In the genomic region with DNA sequence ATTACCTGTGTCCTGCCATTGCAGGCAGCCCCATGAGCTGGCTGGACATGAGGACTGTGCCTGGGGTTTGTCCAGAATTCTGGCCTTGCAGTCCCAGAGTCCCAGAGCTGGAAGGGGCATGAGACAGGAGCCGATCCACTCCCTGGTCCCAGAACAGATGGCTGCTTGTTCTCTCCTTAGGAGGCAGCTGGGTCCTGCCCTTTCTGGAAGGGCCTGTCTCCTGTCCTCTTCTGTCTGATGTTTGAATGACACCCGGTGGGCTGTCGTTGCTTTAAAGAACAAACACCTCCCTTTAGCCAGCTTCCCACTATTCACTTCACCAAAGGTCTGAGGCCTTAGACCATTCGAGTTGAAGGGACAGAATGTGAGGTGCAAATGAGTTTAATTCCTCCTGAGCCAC, we compare ENCODE assay signal across 19 cellular contexts.
A peak's percentile ranks its signal among the peaks of the same experiment; 100 is the strongest.
DNase-seq lines count a peak whose midpoint lies in the region; ATAC-seq, FAIRE-seq and TF ChIP-seq lines count a peak whose summit lies in the region.
"Had no signal": no experiment of that assay in that cellular context is flagged by ENCODE, and none has a peak within 500 bp of the region (broad histone marks: within the 10 kb centered on the region; RNA-seq: fewer than 3 reads in every experiment).

No MANE protein-coding gene starts in this region.

- no peak overlapping the region for H4K91ac ChIP-seq in H9 (ENCODE audit: insufficient read length, low read depth, low read length)
- no peak overlapping the region for H4K91ac ChIP-seq in H1 (replicated peaks; ENCODE audit: insufficient read length, low read length)

- no peaks in the 10 kb centered on the region; the same call in 1 of the 2 replicates for H3K27me3 Mint-ChIP-seq in H9 (ENCODE audit: low read depth)
- H3K27me3 Mint-ChIP-seq in natural killer cell treated with Interleukin-12 subunit alpha and Interleukin-12 subunit beta and Interleukin-15 and Interleukin-18, amount 100 ng/mL, for 72 hours = no peaks in the 10 kb centered on the region
- H3K27me3 Mint-ChIP-seq in activated CD4-positive, alpha-beta T cell treated with anti-CD3 and anti-CD28 coated beads for 36 hours = peaks cover 8% of the 10 kb centered on the region
- H3K27me3 Mint-ChIP-seq: CD4-positive, alpha-beta memory T cell had no signal

- ATAC-seq in natural killer cell treated with Interleukin-12 subunit alpha and Interleukin-12 subunit beta and Interleukin-15 and Interleukin-18, amount 100 ng/mL, for 72 hours = no peak
- ATAC-seq in HepG2 = no peak
- no peak for ATAC-seq in activated CD4-positive, alpha-beta T cell treated with anti-CD3 and anti-CD28 coated beads for 36 hours

- H3K9me3 ChIP-seq in H9 (ENCODE audit: control insufficient read depth, low read depth, low read length) (no peaks in the 10 kb centered on the region), H1 (ENCODE audit: insufficient read depth in 2 of 2, low read depth in 1 of 2, low read length in 1 of 2) (no peaks in the 10 kb centered on the region), breast epithelium (no peaks in the 10 kb centered on the region), HepG2 (ENCODE audit: low read length) (no peaks in the 10 kb centered on the region)
- H3K9me3 ChIP-seq: BLaER1, HAP-1, SJCRH30 had no signal

- no peak for DNase-seq in H9
- peak; percentile 94 for DNase-seq in NCI-H82 (lab: John Stamatoyannopoulos, UW)
- DNase-seq in H1 (ENCODE audit: low read depth in 1 of 2, low spot score in 2 of 2) = no peak
- no peak for DNase-seq in natural killer cell treated with Interleukin-12 subunit alpha and Interleukin-12 subunit beta and Interleukin-15 and Interleukin-18, amount 100 ng/mL, for 72 hours (ENCODE audit: low spot score)
- no peak for DNase-seq in SK-N-DZ (ENCODE audit: low spot score)
- no peak for DNase-seq in breast epithelium (ENCODE audit: low spot score in 2 of 2)
- DNase-seq in HepG2 (ENCODE audit: low spot score) = no peak
- DNase-seq in activated CD4-positive, alpha-beta T cell treated with anti-CD3 and anti-CD28 coated beads for 36 hours = no peak
- DNase-seq: CD4-positive, alpha-beta memory T cell; IMR-90; NCI-H1417 treated with DMSO at 0.1 percent for 48 hours; NCI-H2029; NCI-H446 treated with DMSO at 0.1 percent for 48 hours; NCI-H748 treated with DMSO at 0.1 percent for 48 hours; PC-9; SJCRH30 had no signal

- H3K4ac ChIP-seq in H9 (ENCODE audit: low read depth, low read length) (no peak overlapping the region), H1 (replicated peaks; ENCODE audit: insufficient read length, low read depth, low read length) (no peak overlapping the region)

- TF ChIP-seq RAD21 in H1 (IDR thresholded peaks at IDR 0.05 in 1 of 2, conservative IDR thresholded peaks at IDR 0.05 in 1 of 2; ENCODE audit: low read depth in 2 of 2, low read length in 2 of 2) (no peak), HepG2 (CRISPR knock-in tag; IDR thresholded peaks at IDR 0.05) (no peak)

- no peak overlapping the region for H3K27ac ChIP-seq in H9 (ENCODE audit: insufficient read length, low read depth, low read length)
- no peak overlapping the region for H3K27ac ChIP-seq in H1 (ENCODE audit: low read depth, low read length)
- H3K27ac ChIP-seq in breast epithelium = no peak overlapping the region
- no peak overlapping the region for H3K27ac ChIP-seq in HepG2 (ENCODE audit: extremely low read length, insufficient read depth, low read length)
- H3K27ac ChIP-seq: BLaER1, HL-60, PC-9, SJCRH30 had no signal

- WGBS in H9 (ENCODE audit: extremely low coverage, insufficient read length, low lambda C conversion rate) = no CpG with 5 or more reads among the region's 4 CpGs
- WGBS in H1 (ENCODE audit: extremely low coverage in 1 of 2, insufficient coverage in 1 of 2, insufficient read length in 1 of 2, insufficient replicate concordance in 2 of 2, low coverage in 1 of 2, low lambda C conversion rate in 2 of 2, missing lambda C conversion rate in 1 of 2), 2 experiments = 91% methylated on average over 4 of the region's 4 CpGs; no CpG with 5 or more reads in 1 of the 2 experiments
- WGBS in HepG2 (ENCODE audit: low lambda C conversion rate) = 37% methylated on average over 3 of the region's 4 CpGs

- H2BK5ac ChIP-seq in H9 (ENCODE audit: insufficient read length, low read length) (no peak overlapping the region), H1 (ENCODE audit: low read depth, low read length) (peak overlapping the region; percentile 10; the same call in 1 of the 2 replicates)

- H3K79me2 ChIP-seq in H9 (ENCODE audit: insufficient read depth, low read length) = peaks cover 37% of the 10 kb centered on the region; the same call in 1 of the 2 replicates
- H3K79me2 ChIP-seq in H1 (ENCODE audit: control insufficient read depth in 1 of 2, insufficient read depth in 2 of 2, low read length in 2 of 2) = peaks cover 33 to 90% of the 10 kb centered on the region in 2 experiments
- H3K79me2 ChIP-seq in HepG2 (ENCODE audit: insufficient read depth, low read length) = no peaks in the 10 kb centered on the region

- H3K36me3 Mint-ChIP-seq in H9 (ENCODE audit: insufficient read depth in 1 of 3, low read depth in 3 of 3) = peaks cover 3 to 12% (median 9%) of the 10 kb centered on the region in 3 experiments; a peak in 5 of 7 replicates
- no peaks in the 10 kb centered on the region for H3K36me3 Mint-ChIP-seq in natural killer cell treated with Interleukin-12 subunit alpha and Interleukin-12 subunit beta and Interleukin-15 and Interleukin-18, amount 100 ng/mL, for 72 hours
- peaks cover 3% of the 10 kb centered on the region for H3K36me3 Mint-ChIP-seq in activated CD4-positive, alpha-beta T cell treated with anti-CD3 and anti-CD28 coated beads for 36 hours (ENCODE audit: low read depth)

- no peak overlapping the region for H3K4me3 Mint-ChIP-seq in H9
- H3K4me3 Mint-ChIP-seq in natural killer cell treated with Interleukin-12 subunit alpha and Interleukin-12 subunit beta and Interleukin-15 and Interleukin-18, amount 100 ng/mL, for 72 hours = peak overlapping the region; percentile 27
- no peak overlapping the region for H3K4me3 Mint-ChIP-seq in activated CD4-positive, alpha-beta T cell treated with anti-CD3 and anti-CD28 coated beads for 36 hours
- H3K4me3 Mint-ChIP-seq: CD4-positive, alpha-beta memory T cell had no signal

- H3K23ac ChIP-seq in H9 (ENCODE audit: insufficient read length, low read depth, low read length) (no peak overlapping the region), H1 (ENCODE audit: insufficient read length) (no peak overlapping the region)

- H3K9me3 Mint-ChIP-seq in H9 = no peaks in the 10 kb centered on the region; a peak in 1 of 5 replicates
- no peaks in the 10 kb centered on the region for H3K9me3 Mint-ChIP-seq in natural killer cell treated with Interleukin-12 subunit alpha and Interleukin-12 subunit beta and Interleukin-15 and Interleukin-18, amount 100 ng/mL, for 72 hours
- H3K9me3 Mint-ChIP-seq in activated CD4-positive, alpha-beta T cell treated with anti-CD3 and anti-CD28 coated beads for 36 hours (ENCODE audit: low read depth) = no peaks in the 10 kb centered on the region
- H3K9me3 Mint-ChIP-seq: CD4-positive, alpha-beta memory T cell had no signal

- no peak overlapping the region for H3K14ac ChIP-seq in H9 (ENCODE audit: insufficient read depth, low read length)
- no peak overlapping the region for H3K14ac ChIP-seq in H1 (ENCODE audit: insufficient read length)

- H4K5ac ChIP-seq in H9 (ENCODE audit: insufficient read length, low read depth, low read length) (no peak overlapping the region), H1 (ENCODE audit: insufficient read length, low read depth, low read length) (no peak overlapping the region)

- H3K4me1 Mint-ChIP-seq in H9 = peaks cover 51 to 54% of the 10 kb centered on the region in 2 experiments
- H3K4me1 Mint-ChIP-seq in natural killer cell treated with Interleukin-12 subunit alpha and Interleukin-12 subunit beta and Interleukin-15 and Interleukin-18, amount 100 ng/mL, for 72 hours (ENCODE audit: low read depth in 2 of 2) = peaks cover 45% of the 10 kb centered on the region in 2 donors
- peaks cover 3% of the 10 kb centered on the region for H3K4me1 Mint-ChIP-seq in activated CD4-positive, alpha-beta T cell treated with anti-CD3 and anti-CD28 coated beads for 36 hours

- H3K27ac Mint-ChIP-seq in H9 = peak overlapping the region in 2 of 3 experiments; percentile 1 to 58; a peak in 1 of 7 replicates
- peak overlapping the region; percentile 71 to 88 for H3K27ac Mint-ChIP-seq in natural killer cell treated with Interleukin-12 subunit alpha and Interleukin-12 subunit beta and Interleukin-15 and Interleukin-18, amount 100 ng/mL, for 72 hours
- H3K27ac Mint-ChIP-seq in activated CD4-positive, alpha-beta T cell treated with anti-CD3 and anti-CD28 coated beads for 36 hours = no peak overlapping the region

- POLR2A ChIA-PET in H1 (lab: Charles Lee; ENCODE audit: partially characterized antibody) = interaction anchor here (1.0 kb wide), 2 partner anchors 24 to 83 kb away, joined by 3 read pairs; no protein-coding TSS in a partner anchor
- POLR2A ChIA-PET in HepG2 (lab: Yijun Ruan, JAX) = no interaction called here
- POLR2A ChIA-PET in activated CD4-positive, alpha-beta T cell treated with anti-CD3 and anti-CD28 coated beads for 36 hours (lab: Charles Lee) = no interaction called here

- H2BK120ac ChIP-seq in H9 (ENCODE audit: low read depth, low read length, poor library complexity, severe bottlenecking) (no peak overlapping the region), H1 (replicated peaks; ENCODE audit: low read depth, low read length) (no peak overlapping the region)

- H3K18ac ChIP-seq in H9 (ENCODE audit: insufficient read length, low read depth, low read length) (no peak overlapping the region), H1 (ENCODE audit: extremely low read depth, low read length) (no peak overlapping the region; the same call in 1 of the 2 replicates)

- TF ChIP-seq CTCF in H9 (conservative IDR thresholded peaks at IDR 0.05) (no peak), H1 (IDR thresholded peaks at IDR 0.05; ENCODE audit: control extremely low read depth in 1 of 3, insufficient read depth in 1 of 3, low read depth in 1 of 3, low read length in 3 of 3) (no peak), breast epithelium (IDR thresholded peaks at IDR 0.05) (no peak), HepG2 (CRISPR knock-in tag; IDR thresholded peaks at IDR 0.05) (no peak)

- CTCF ChIA-PET in H1 (lab: Charles Lee; ENCODE audit: partially characterized antibody) = interaction anchor here (2.9 to 6.9 kb wide), 3 partner anchors 10 to 71 kb away, joined by 17 to 50 read pairs (median 23); no protein-coding TSS in a partner anchor
- CTCF ChIA-PET in HepG2 (lab: Yijun Ruan, JAX; ENCODE audit: low intra/inter-chr PET ratio, low total read pairs) = no interaction called here
- CTCF ChIA-PET in activated CD4-positive, alpha-beta T cell treated with anti-CD3 and anti-CD28 coated beads for 36 hours (lab: Charles Lee) = interaction anchor here (0.7 to 1.9 kb wide), 3 partner anchors 11 to 152 kb away, joined by 3 to 6 read pairs (median 4); no protein-coding TSS in a partner anchor

- H3K23me2 ChIP-seq in H9 (ENCODE audit: insufficient read length, low read depth, low read length, poor library complexity, severe bottlenecking) (peaks cover 2% of the 10 kb centered on the region), H1 (ENCODE audit: low read depth, low read length) (peaks cover under 1% of the 10 kb centered on the region; the same call in 1 of the 2 replicates)

- H2AK5ac ChIP-seq in H9 (ENCODE audit: insufficient read length, low read length) = no peak overlapping the region
- no peak overlapping the region for H2AK5ac ChIP-seq in H1 (ENCODE audit: low read depth, low read length)

- FAIRE-seq in H1 (lab: Jason Lieb, UNC) (no peak), HepG2 (lab: Jason Lieb, UNC) (no peak)

- H3K56ac ChIP-seq in H9 (ENCODE audit: insufficient read length, low read depth, low read length) = no peak overlapping the region
- no peak overlapping the region for H3K56ac ChIP-seq in H1 (replicated peaks; ENCODE audit: insufficient read length, low read depth, low read length)

- H4K20me1 ChIP-seq in H9 (ENCODE audit: control insufficient read depth, insufficient read depth, insufficient read length) (no peaks in the 10 kb centered on the region), H1 (replicated peaks in 1 of 2; ENCODE audit: control insufficient read depth in 1 of 2, insufficient read depth in 2 of 2, low read length in 2 of 2) (peaks cover 10 to 22% of the 10 kb centered on the region in 2 experiments), HepG2 (ENCODE audit: insufficient read depth, low read length) (no peaks in the 10 kb centered on the region)

- intact Hi-C loops in breast epithelium (cut with DNase I; ENCODE audit: low total_unique reads) = no loop called here
- intact Hi-C loops in HepG2 (cut with micrococcal nuclease; ENCODE audit: unreplicated experiment) = no loop called here
- intact Hi-C loops in activated CD4-positive, alpha-beta T cell treated with anti-CD3 and anti-CD28 coated beads for 36 hours (cut with DNase I, micrococcal nuclease) = no loop called here

- H4K8ac ChIP-seq in H9 (replicated peaks; ENCODE audit: insufficient read length, low read depth, low read length) (no peak overlapping the region), H1 (ENCODE audit: extremely low read depth, insufficient read depth, low read length) (no peak overlapping the region)

- in situ Hi-C loops in HepG2 (cut with HindIII; ENCODE audit: extremely low pct_ligation_motif_present, low pct_unique_long_range_greater_than_20kb) = no loop called here

- TF ChIP-seq POLR2A in H1 (IDR thresholded peaks at IDR 0.05; ENCODE audit: control extremely low read depth in 1 of 2, low read depth in 2 of 2, low read length in 2 of 2) (no peak), breast epithelium (IDR thresholded peaks at IDR 0.05) (no peak), HepG2 (IDR thresholded peaks at IDR 0.05; ENCODE audit: insufficient read depth in 1 of 2, low read depth in 2 of 2, low read length in 2 of 2) (no peak)

- no peak overlapping the region for H3T11ph ChIP-seq in H9 (ENCODE audit: low read length)

- no peaks in the 10 kb centered on the region for H3K27me3 ChIP-seq in H9 (ENCODE audit: insufficient read depth, low read length)
- H3K27me3 ChIP-seq in H1 (replicated peaks in 1 of 4; ENCODE audit: control insufficient read depth in 3 of 4, extremely low read depth in 1 of 4, insufficient read depth in 3 of 4, low read length in 3 of 4) = no peaks in the 10 kb centered on the region
- H3K27me3 ChIP-seq in breast epithelium = no peaks in the 10 kb centered on the region
- peaks cover 0 to 2% of the 10 kb centered on the region in 2 experiments; a peak in 2 of 5 replicates for H3K27me3 ChIP-seq in HepG2 (ENCODE audit: control insufficient read depth in 1 of 2, insufficient read depth in 2 of 2, low read length in 2 of 2)
- H3K27me3 ChIP-seq: BLaER1, SJCRH30 had no signal

- H2BK12ac ChIP-seq in H9 (ENCODE audit: insufficient read length, low read depth, low read length) (no peak overlapping the region), H1 (ENCODE audit: low read depth, low read length) (no peak overlapping the region)

- TF ChIP-seq EP300 in H1 (IDR thresholded peaks at IDR 0.05; ENCODE audit: borderline replicate concordance in 1 of 2, low read depth in 2 of 2, low read length in 2 of 2) (no peak), HepG2 (IDR thresholded peaks at IDR 0.05; ENCODE audit: low read depth in 2 of 2, low read length in 2 of 2) (no peak), HepG2 (CRISPR knock-in tag; IDR thresholded peaks at IDR 0.05; ENCODE audit: borderline replicate concordance) (no peak)

- no peak overlapping the region for H3K4me3 ChIP-seq in H1 (ENCODE audit: extremely low read depth in 1 of 4, insufficient read depth in 2 of 4, low read depth in 3 of 4, low read length in 4 of 4)
- no peak overlapping the region for H3K4me3 ChIP-seq in breast epithelium
- H3K4me3 ChIP-seq in HepG2 (replicated peaks in 1 of 3; ENCODE audit: insufficient read depth in 1 of 3, low read depth in 2 of 3, low read length in 3 of 3) = no peak overlapping the region
- H3K4me3 ChIP-seq: BLaER1, HAP-1, PC-9, SJCRH30 had no signal

- H3K36me3 ChIP-seq in H1 (ENCODE audit: control insufficient read depth in 2 of 4, insufficient read depth in 4 of 4, low read length in 3 of 4) (no peaks in the 10 kb centered on the region), breast epithelium (no peaks in the 10 kb centered on the region), HepG2 (replicated peaks in 1 of 2; ENCODE audit: control insufficient read depth in 1 of 2, insufficient read depth in 2 of 2, low read length in 2 of 2) (no peaks in the 10 kb centered on the region)
- H3K36me3 ChIP-seq: HAP-1, SJCRH30 had no signal

- no peak overlapping the region for H2BK20ac ChIP-seq in H9 (ENCODE audit: low read depth, low read length, poor library complexity, severe bottlenecking)
- H2BK20ac ChIP-seq in H1 (ENCODE audit: low read length) = no peak overlapping the region

- no peak overlapping the region for H3K9ac ChIP-seq in H9 (ENCODE audit: extremely low read depth, insufficient read length, low read length)
- no peak overlapping the region for H3K9ac ChIP-seq in H1 (replicated peaks in 1 of 4; ENCODE audit: extremely low read depth in 1 of 4, low read depth in 3 of 4, low read length in 3 of 4)
- no peak overlapping the region for H3K9ac ChIP-seq in HepG2 (ENCODE audit: insufficient read depth, low read depth, low read length)
- H3K9ac ChIP-seq: BLaER1 had no signal

- H3K79me1 ChIP-seq in H9 (ENCODE audit: insufficient read depth, low read depth, low read length, poor library complexity, severe bottlenecking) (peaks cover 13% of the 10 kb centered on the region), H1 (ENCODE audit: low read depth, low read length) (peaks cover 26% of the 10 kb centered on the region)

- peaks cover 6% of the 10 kb centered on the region; the same call in 1 of the 2 replicates for H3K4me1 ChIP-seq in H9 (ENCODE audit: insufficient read depth, low read length)
- H3K4me1 ChIP-seq in H1 (replicated peaks in 1 of 4; ENCODE audit: control insufficient read depth in 3 of 4, insufficient read depth in 4 of 4, low read length in 3 of 4) = peaks cover 4 to 33% (median 17%) of the 10 kb centered on the region in 4 experiments
- H3K4me1 ChIP-seq in breast epithelium = peaks cover 0 to under 1% of the 10 kb centered on the region in 2 donors
- H3K4me1 ChIP-seq in HepG2 (ENCODE audit: insufficient read depth, low read length) = peaks cover 17% of the 10 kb centered on the region
- H3K4me1 ChIP-seq: SJCRH30 had no signal

- H3K4me2 ChIP-seq in H9 (ENCODE audit: insufficient read depth, insufficient read length, low read length) (no peak overlapping the region), H1 (ENCODE audit: insufficient read depth in 1 of 2, low read depth in 2 of 2, low read length in 2 of 2) (no peak overlapping the region), HepG2 (ENCODE audit: low read depth, low read length) (no peak overlapping the region)
- H3K4me2 ChIP-seq: BLaER1, PC-9 had no signal

- H2BK15ac ChIP-seq in H9 (ENCODE audit: low read depth, low read length) (no peak overlapping the region), H1 (ENCODE audit: low read length) (peak overlapping the region; percentile 8; the same call in 1 of the 2 replicates)

- H2AFZ ChIP-seq in H9 (ENCODE audit: low read length) (no peak overlapping the region), H1 (ENCODE audit: low read length) (no peak overlapping the region), HepG2 (ENCODE audit: low read length) (no peak overlapping the region)
- H2AFZ ChIP-seq: PC-9 had no signal

- BruUV-seq in HepG2 (replicated peaks; lab: Mats Ljungman, UMichigan) = no TSS peak
